In the genomic region with DNA sequence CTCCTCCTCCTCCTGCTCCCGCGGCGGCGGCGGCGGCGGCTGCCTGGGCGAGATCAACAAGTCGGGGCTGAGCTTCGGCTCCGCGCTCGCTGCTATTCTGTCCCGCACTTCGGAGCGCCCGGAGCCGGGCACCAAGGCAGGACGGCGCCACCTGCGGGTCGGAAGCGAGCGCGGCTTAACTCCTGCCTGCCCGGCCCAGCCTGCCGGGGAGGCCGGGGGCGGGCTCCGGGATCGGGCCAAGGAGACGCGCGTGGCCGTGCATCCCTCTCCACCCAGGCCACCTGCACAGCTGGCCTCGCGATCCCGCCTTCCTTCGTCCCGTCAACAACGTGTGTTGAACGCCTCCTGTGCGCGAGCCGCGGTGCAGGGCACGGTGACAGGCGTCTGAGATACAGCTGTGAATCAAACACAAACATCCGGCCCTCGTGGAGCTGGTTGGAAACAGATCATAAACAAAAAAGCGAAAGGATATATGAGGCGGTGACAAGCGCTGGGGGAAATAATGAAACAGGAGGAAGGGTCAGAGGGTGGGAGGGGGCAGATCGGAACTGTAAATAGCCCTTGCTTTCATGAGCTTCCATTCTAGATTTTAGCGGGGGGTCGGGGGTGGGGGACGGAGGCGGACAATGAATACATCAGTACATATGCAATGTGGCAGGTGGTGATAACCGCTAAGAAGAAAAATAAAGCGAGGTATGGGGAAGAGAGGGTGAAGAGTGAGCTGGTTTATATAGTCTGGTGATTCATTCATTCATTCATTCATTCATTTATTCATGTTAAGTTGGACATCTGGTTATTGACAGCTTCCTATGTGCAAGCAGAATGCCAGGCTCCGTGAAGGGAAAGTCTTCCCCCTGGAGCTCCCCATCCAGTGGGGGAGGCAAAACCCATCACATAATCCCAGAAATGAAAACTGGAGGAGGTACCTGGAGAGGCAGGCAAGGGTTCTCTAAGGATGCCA, we compare ENCODE assay signal across 8 cellular contexts. TPM values are rescaled to one million over a fixed set of nuclear protein-coding genes. Genes with fewer than 3 reads are reported as not detected.
A peak's percentile ranks its signal among the peaks of the same experiment; 100 is the strongest.
DNase-seq lines count a peak whose midpoint lies in the region; ATAC-seq and TF ChIP-seq lines count a peak whose summit lies in the region.

No MANE protein-coding gene starts in this region.

- H3K36me3 ChIP-seq in ectodermal cell (ENCODE audit: control insufficient read depth, insufficient read depth, low read length), result no peaks in the 10 kb centered on the region

- H3K9me3 ChIP-seq in ectodermal cell (ENCODE audit: control insufficient read depth, low read length), result no peaks in the 10 kb centered on the region

- H3K27me3 Mint-ChIP-seq in activated CD8-positive, alpha-beta T cell treated with anti-CD3 and anti-CD28 coated beads, Interleukin-2, amount 10 ng/mL, durations not matched to agents 7 days and 5 days (ENCODE audit: low read depth), result peaks cover 49% of the 10 kb centered on the region

- peaks cover 3% of the 10 kb centered on the region for H3K4me1 Mint-ChIP-seq in activated CD8-positive, alpha-beta T cell treated with anti-CD3 and anti-CD28 coated beads, Interleukin-2, amount 10 ng/mL, durations not matched to agents 7 days and 5 days (ENCODE audit: low read depth)

- H3K27ac Mint-ChIP-seq in activated CD8-positive, alpha-beta T cell treated with anti-CD3 and anti-CD28 coated beads, Interleukin-2, amount 10 ng/mL, durations not matched to agents 7 days and 5 days, result peak overlapping the region; percentile 11

- H3K36me3 Mint-ChIP-seq in activated CD8-positive, alpha-beta T cell treated with anti-CD3 and anti-CD28 coated beads, Interleukin-2, amount 10 ng/mL, durations not matched to agents 7 days and 5 days (ENCODE audit: low read depth), result no peaks in the 10 kb centered on the region

- WGBS in ectodermal cell, 2 experiments, result 3 to 4% methylated on average over 61 of the region's 61 CpGs

- H3K4me1 ChIP-seq in ectodermal cell (ENCODE audit: control insufficient read depth, insufficient read depth, low read length), result peaks cover 7% of the 10 kb centered on the region

- no peak overlapping the region for H3K27ac ChIP-seq in ectodermal cell (ENCODE audit: insufficient read depth, low read depth, low read length, poor library complexity, severe bottlenecking)

- CTCF ChIA-PET in activated CD8-positive, alpha-beta T cell treated with anti-CD3 and anti-CD28 coated beads, Interleukin-2, amount 10 ng/mL, durations not matched to agents 7 days and 5 days (lab: Charles Lee), result interaction anchor here (0.6 to 2.9 kb wide), 27 partner anchors 8 to 615 kb away, joined by 3 to 23 read pairs (median 4); no protein-coding TSS in a partner anchor

- H3K9me3 Mint-ChIP-seq in activated CD8-positive, alpha-beta T cell treated with anti-CD3 and anti-CD28 coated beads, Interleukin-2, amount 10 ng/mL, durations not matched to agents 7 days and 5 days (ENCODE audit: insufficient read depth), result no peaks in the 10 kb centered on the region

- POLR2A ChIA-PET in activated CD8-positive, alpha-beta T cell treated with anti-CD3 and anti-CD28 coated beads, Interleukin-2, amount 10 ng/mL, durations not matched to agents 7 days and 5 days (lab: Charles Lee), result interaction anchor here (1.0 to 1.3 kb wide), 2 partner anchors 32 to 237 kb away, joined by 3 read pairs; no protein-coding TSS in a partner anchor

- TF ChIP-seq CTCF in HFF-Myc (IDR thresholded peaks at IDR 0.05; ENCODE audit: low read depth, low read length, missing control alignments), result peak; percentile 67

- peak; percentile 92 for ATAC-seq in activated CD8-positive, alpha-beta T cell treated with anti-CD3 and anti-CD28 coated beads, Interleukin-2, amount 10 ng/mL, durations not matched to agents 7 days and 5 days
- no peak for ATAC-seq in GM21447 (IDR thresholded peaks at IDR 0.05; ENCODE audit: unreplicated experiment)

- peaks cover 58% of the 10 kb centered on the region for H3K27me3 ChIP-seq in ectodermal cell (ENCODE audit: control insufficient read depth, insufficient read depth, low read length, poor library complexity, severe bottlenecking)

- H3K4me3 ChIP-seq in HFF-Myc (replicated peaks; ENCODE audit: low read depth, low read length), result peak overlapping the region; percentile 41
- H3K4me3 ChIP-seq in ectodermal cell (ENCODE audit: insufficient read depth, low read depth, low read length), result peak overlapping the region; percentile 59

- peak; percentile 14 to 17 for DNase-seq in AML-193 (lab: John Stamatoyannopoulos, UW)
- DNase-seq in HFF-Myc (ENCODE audit: extremely low read depth, low read depth), result no peak
- DNase-seq in NCI-H526 treated with DMSO at 0.1 percent for 48 hours (lab: John Stamatoyannopoulos, UW), result peak; percentile 84
- DNase-seq in activated CD8-positive, alpha-beta T cell treated with anti-CD3 and anti-CD28 coated beads, Interleukin-2, amount 10 ng/mL, durations not matched to agents 7 days and 5 days, result peak; percentile 73
- peak; percentile 76 to 80 for DNase-seq in lung microvascular endothelial cell (ENCODE audit: low read depth in 2 of 2)
- peak; percentile 16 to 74 (median 39) for DNase-seq in stimulated activated CD4-positive, alpha-beta T cell treated with anti-CD3 and anti-CD28 coated beads, TNF-alpha, amount 100 ng/mL, for 24 hours (ENCODE audit: low read depth in 3 of 3)

- H3K4me3 Mint-ChIP-seq in activated CD8-positive, alpha-beta T cell treated with anti-CD3 and anti-CD28 coated beads, Interleukin-2, amount 10 ng/mL, durations not matched to agents 7 days and 5 days, result peak overlapping the region; percentile 68

RNA-seq across cellular contexts. Expression of a gene that starts 2.0 kb away (rescaled TPM):
- not detected for total RNA-seq in activated CD8-positive, alpha-beta T cell treated with anti-CD3 and anti-CD28 coated beads, Interleukin-2, amount 10 ng/mL, durations not matched to agents 7 days and 5 days
- 2.2 TPM for polyA plus RNA-seq in ectodermal cell (2013, experiment 1 of 4)
- polyA plus RNA-seq in ectodermal cell (2013, experiment 2 of 4), result 2.7 TPM
- polyA plus RNA-seq in ectodermal cell (2013, experiment 3 of 4), result 2.2 TPM
- 3.4 TPM for polyA plus RNA-seq in ectodermal cell (2013, experiment 4 of 4)
- total RNA-seq in lung microvascular endothelial cell, result under 0.01 TPM in 2 replicates
